2 cellular contexts compared by ENCODE assay signal in the genomic region with DNA sequence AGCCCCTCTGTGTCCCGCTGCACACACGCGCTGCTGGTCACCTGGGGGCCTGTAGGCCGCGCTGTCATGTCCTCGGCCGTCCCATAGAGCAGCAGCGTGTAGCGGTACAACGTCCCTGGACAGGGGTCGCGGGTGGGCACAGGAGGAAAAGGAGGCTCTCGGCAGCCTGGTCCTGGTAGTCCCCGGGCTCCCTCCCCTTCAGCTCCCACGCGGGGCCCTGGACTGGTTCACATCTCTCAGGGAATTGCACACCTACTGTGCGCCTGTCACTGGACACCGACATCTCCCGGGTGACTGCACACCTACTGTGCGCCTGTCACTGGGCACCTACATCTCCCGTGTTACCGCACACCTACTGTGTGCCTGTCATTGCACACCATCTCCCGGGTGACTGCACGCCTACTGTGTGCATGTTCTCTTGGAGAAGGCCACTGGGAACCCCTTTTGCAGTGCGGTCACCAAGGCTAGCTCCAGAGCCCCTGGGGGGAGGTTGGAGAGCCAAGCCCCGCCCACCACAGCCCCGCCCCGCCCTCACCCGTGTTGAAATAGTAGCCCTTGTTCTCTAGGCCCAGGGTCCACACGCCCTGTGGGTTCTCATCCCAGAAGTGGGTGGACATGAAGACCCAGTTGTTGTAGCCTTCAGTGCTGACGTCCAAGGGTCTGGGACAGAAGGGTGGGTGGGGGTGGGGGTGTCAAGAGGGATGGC.
A peak's percentile ranks its signal among the peaks of the same experiment; 100 is the strongest.
TF ChIP-seq lines count a peak whose summit lies in the region.

No MANE protein-coding gene starts in this region.

TF ChIP-seq in IMR-90, 13 proteins besides CTCF, POLR2A, EP300 and RAD21:
- TF ChIP-seq FOS (IDR thresholded peaks at IDR 0.05; ENCODE audit: low read depth, low read length): no peak
- no peak for TF ChIP-seq MAFK (IDR thresholded peaks at IDR 0.05; ENCODE audit: low read depth, low read length)
- TF ChIP-seq, protein P1, sequence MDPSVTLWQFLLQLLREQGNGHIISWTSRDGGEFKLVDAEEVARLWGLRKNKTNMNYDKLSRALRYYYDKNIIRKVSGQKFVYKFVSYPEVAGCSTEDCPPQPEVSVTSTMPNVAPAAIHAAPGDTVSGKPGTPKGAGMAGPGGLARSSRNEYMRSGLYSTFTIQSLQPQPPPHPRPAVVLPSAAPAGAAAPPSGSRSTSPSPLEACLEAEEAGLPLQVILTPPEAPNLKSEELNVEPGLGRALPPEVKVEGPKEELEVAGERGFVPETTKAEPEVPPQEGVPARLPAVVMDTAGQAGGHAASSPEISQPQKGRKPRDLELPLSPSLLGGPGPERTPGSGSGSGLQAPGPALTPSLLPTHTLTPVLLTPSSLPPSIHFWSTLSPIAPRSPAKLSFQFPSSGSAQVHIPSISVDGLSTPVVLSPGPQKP (IDR thresholded peaks at IDR 0.05; ENCODE audit: borderline replicate concordance, low read depth, low read length): no peak
- no peak for TF ChIP-seq CEBPB (IDR thresholded peaks at IDR 0.05; ENCODE audit: low read depth, low read length)
- TF ChIP-seq, protein P2, sequence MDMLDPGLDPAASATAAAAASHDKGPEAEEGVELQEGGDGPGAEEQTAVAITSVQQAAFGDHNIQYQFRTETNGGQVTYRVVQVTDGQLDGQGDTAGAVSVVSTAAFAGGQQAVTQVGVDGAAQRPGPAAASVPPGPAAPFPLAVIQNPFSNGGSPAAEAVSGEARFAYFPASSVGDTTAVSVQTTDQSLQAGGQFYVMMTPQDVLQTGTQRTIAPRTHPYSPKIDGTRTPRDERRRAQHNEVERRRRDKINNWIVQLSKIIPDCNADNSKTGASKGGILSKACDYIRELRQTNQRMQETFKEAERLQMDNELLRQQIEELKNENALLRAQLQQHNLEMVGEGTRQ (IDR thresholded peaks at IDR 0.05; ENCODE audit: low read depth, low read length): no peak
- TF ChIP-seq MXI1 (IDR thresholded peaks at IDR 0.05; ENCODE audit: borderline replicate concordance, low read depth, low read length): no peak
- TF ChIP-seq CHD1 (IDR thresholded peaks at IDR 0.05; ENCODE audit: low read depth, low read length): no peak
- TF ChIP-seq BHLHE40 (IDR thresholded peaks at IDR 0.05; ENCODE audit: low read depth, low read length): no peak
- TF ChIP-seq RFX5 (IDR thresholded peaks at IDR 0.05; ENCODE audit: low read depth, low read length): no peak
- no peak for TF ChIP-seq NFE2L2 (IDR thresholded peaks at IDR 0.05; ENCODE audit: low read depth, low read length)
- no peak for TF ChIP-seq MAZ (IDR thresholded peaks at IDR 0.05; ENCODE audit: borderline replicate concordance, low read depth, low read length)
- no peak for TF ChIP-seq SMC3 (IDR thresholded peaks at IDR 0.05; ENCODE audit: low read depth, low read length)
- no peak for TF ChIP-seq RCOR1 (IDR thresholded peaks at IDR 0.05; ENCODE audit: insufficient replicate concordance, low read length)
TF ChIP-seq in IMR-90: peak in this region for 0.

TF ChIP-seq in HepG2, 621 proteins besides CTCF, POLR2A, EP300 and RAD21 (continues in another document):
- peak; percentile 16 for TF ChIP-seq TEAD3 (CRISPR knock-in tag; optimal IDR thresholded peaks at IDR 0.05; ENCODE audit: borderline replicate concordance)
- TF ChIP-seq ATM (IDR thresholded peaks at IDR 0.05; ENCODE audit: borderline replicate concordance): no peak
- TF ChIP-seq ZBTB20 (CRISPR knock-in tag; IDR thresholded peaks at IDR 0.05; ENCODE audit: borderline replicate concordance, low read depth): no peak
- peak; percentile 49; the same call in 1 of the 2 replicates for TF ChIP-seq HNF4A (CRISPR knock-in tag; IDR thresholded peaks at IDR 0.05)
- no peak for TF ChIP-seq ZNF83 (CRISPR knock-in tag; IDR thresholded peaks at IDR 0.05; ENCODE audit: borderline replicate concordance)
- TF ChIP-seq, protein P3, sequence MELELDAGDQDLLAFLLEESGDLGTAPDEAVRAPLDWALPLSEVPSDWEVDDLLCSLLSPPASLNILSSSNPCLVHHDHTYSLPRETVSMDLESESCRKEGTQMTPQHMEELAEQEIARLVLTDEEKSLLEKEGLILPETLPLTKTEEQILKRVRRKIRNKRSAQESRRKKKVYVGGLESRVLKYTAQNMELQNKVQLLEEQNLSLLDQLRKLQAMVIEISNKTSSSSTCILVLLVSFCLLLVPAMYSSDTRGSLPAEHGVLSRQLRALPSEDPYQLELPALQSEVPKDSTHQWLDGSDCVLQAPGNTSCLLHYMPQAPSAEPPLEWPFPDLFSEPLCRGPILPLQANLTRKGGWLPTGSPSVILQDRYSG (CRISPR knock-in tag; IDR thresholded peaks at IDR 0.05): no peak
- TF ChIP-seq TMF1 (CRISPR knock-in tag; IDR thresholded peaks at IDR 0.05; ENCODE audit: low read depth): no peak
- no peak for TF ChIP-seq ZNF260 (CRISPR knock-in tag; IDR thresholded peaks at IDR 0.05; ENCODE audit: borderline replicate concordance, low read depth)
- TF ChIP-seq ARID2 (CRISPR knock-in tag; IDR thresholded peaks at IDR 0.05; ENCODE audit: borderline replicate concordance): no peak
- TF ChIP-seq ZNF510 (CRISPR knock-in tag; IDR thresholded peaks at IDR 0.05; ENCODE audit: low read depth): no peak
- no peak for TF ChIP-seq ETV5 (CRISPR knock-in tag; IDR thresholded peaks at IDR 0.05; ENCODE audit: borderline replicate concordance)
- TF ChIP-seq MED1 (CRISPR knock-in tag; IDR thresholded peaks at IDR 0.05): no peak
- TF ChIP-seq ZNF567 (CRISPR knock-in tag; IDR thresholded peaks at IDR 0.05; ENCODE audit: borderline replicate concordance): no peak
- no peak for TF ChIP-seq KLF9 (CRISPR knock-in tag; IDR thresholded peaks at IDR 0.05; ENCODE audit: low read depth)
- TF ChIP-seq MZF1 (CRISPR knock-in tag; IDR thresholded peaks at IDR 0.05; ENCODE audit: borderline replicate concordance): no peak
- no peak for TF ChIP-seq ZNF205 (CRISPR knock-in tag; IDR thresholded peaks at IDR 0.05)
- TF ChIP-seq, protein P4, sequence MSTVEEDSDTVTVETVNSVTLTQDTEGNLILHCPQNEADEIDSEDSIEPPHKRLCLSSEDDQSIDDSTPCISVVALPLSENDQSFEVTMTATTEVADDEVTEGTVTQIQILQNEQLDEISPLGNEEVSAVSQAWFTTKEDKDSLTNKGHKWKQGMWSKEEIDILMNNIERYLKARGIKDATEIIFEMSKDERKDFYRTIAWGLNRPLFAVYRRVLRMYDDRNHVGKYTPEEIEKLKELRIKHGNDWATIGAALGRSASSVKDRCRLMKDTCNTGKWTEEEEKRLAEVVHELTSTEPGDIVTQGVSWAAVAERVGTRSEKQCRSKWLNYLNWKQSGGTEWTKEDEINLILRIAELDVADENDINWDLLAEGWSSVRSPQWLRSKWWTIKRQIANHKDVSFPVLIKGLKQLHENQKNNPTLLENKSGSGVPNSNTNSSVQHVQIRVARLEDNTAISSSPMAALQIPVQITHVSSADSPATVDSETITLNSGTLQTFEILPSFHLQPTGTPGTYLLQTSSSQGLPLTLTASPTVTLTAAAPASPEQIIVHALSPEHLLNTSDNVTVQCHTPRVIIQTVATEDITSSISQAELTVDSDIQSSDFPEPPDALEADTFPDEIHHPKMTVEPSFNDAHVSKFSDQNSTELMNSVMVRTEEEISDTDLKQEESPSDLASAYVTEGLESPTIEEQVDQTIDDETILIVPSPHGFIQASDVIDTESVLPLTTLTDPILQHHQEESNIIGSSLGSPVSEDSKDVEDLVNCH (CRISPR knock-in tag; IDR thresholded peaks at IDR 0.05): no peak
- no peak for TF ChIP-seq ZFY (CRISPR knock-in tag; IDR thresholded peaks at IDR 0.05)
- no peak for TF ChIP-seq ZNF354B (CRISPR knock-in tag; IDR thresholded peaks at IDR 0.05)
- TF ChIP-seq HNF4G (IDR thresholded peaks at IDR 0.05; ENCODE audit: borderline replicate concordance, low read depth, low read length): peak; percentile 45; the same call in 1 of the 2 replicates
- no peak for TF ChIP-seq HNF4G (CRISPR knock-in tag; IDR thresholded peaks at IDR 0.05; ENCODE audit: borderline replicate concordance, low read depth)
- TF ChIP-seq TCF7 (IDR thresholded peaks at IDR 0.05; ENCODE audit: low read depth): no peak
- no peak for TF ChIP-seq SP140L (CRISPR knock-in tag; IDR thresholded peaks at IDR 0.05; ENCODE audit: borderline replicate concordance)
- TF ChIP-seq SYNCRIP (IDR thresholded peaks at IDR 0.05; ENCODE audit: insufficient read depth, low read depth, low read length): no peak
- TF ChIP-seq, protein P5, sequence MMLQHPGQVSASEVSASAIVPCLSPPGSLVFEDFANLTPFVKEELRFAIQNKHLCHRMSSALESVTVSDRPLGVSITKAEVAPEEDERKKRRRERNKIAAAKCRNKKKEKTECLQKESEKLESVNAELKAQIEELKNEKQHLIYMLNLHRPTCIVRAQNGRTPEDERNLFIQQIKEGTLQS (CRISPR knock-in tag; IDR thresholded peaks at IDR 0.05): 0 out of 2 replicates have a peak, but pooled peaks have one; percentile 8
- no peak for TF ChIP-seq CENPT (CRISPR knock-in tag; IDR thresholded peaks at IDR 0.05; ENCODE audit: low read depth)
- TF ChIP-seq, protein P6, sequence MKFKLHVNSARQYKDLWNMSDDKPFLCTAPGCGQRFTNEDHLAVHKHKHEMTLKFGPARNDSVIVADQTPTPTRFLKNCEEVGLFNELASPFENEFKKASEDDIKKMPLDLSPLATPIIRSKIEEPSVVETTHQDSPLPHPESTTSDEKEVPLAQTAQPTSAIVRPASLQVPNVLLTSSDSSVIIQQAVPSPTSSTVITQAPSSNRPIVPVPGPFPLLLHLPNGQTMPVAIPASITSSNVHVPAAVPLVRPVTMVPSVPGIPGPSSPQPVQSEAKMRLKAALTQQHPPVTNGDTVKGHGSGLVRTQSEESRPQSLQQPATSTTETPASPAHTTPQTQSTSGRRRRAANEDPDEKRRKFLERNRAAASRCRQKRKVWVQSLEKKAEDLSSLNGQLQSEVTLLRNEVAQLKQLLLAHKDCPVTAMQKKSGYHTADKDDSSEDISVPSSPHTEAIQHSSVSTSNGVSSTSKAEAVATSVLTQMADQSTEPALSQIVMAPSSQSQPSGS (CRISPR knock-in tag; IDR thresholded peaks at IDR 0.05): no peak
- TF ChIP-seq, protein P7, sequence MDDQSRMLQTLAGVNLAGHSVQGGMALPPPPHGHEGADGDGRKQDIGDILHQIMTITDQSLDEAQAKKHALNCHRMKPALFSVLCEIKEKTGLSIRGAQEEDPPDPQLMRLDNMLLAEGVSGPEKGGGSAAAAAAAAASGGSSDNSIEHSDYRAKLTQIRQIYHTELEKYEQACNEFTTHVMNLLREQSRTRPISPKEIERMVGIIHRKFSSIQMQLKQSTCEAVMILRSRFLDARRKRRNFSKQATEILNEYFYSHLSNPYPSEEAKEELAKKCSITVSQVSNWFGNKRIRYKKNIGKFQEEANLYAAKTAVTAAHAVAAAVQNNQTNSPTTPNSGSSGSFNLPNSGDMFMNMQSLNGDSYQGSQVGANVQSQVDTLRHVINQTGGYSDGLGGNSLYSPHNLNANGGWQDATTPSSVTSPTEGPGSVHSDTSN (CRISPR knock-in tag; IDR thresholded peaks at IDR 0.05; ENCODE audit: borderline replicate concordance): no peak
- no peak for TF ChIP-seq ZNF101 (CRISPR knock-in tag; IDR thresholded peaks at IDR 0.05; ENCODE audit: borderline replicate concordance, low read depth)
- no peak for TF ChIP-seq ZZZ3 (CRISPR knock-in tag; IDR thresholded peaks at IDR 0.05; ENCODE audit: borderline replicate concordance)
- no peak for TF ChIP-seq IRF2 (CRISPR knock-in tag; IDR thresholded peaks at IDR 0.05)
- TF ChIP-seq, protein P8, sequence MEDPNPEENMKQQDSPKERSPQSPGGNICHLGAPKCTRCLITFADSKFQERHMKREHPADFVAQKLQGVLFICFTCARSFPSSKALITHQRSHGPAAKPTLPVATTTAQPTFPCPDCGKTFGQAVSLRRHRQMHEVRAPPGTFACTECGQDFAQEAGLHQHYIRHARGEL (CRISPR knock-in tag; IDR thresholded peaks at IDR 0.05): no peak
- no peak for TF ChIP-seq ZNF124 (CRISPR knock-in tag; IDR thresholded peaks at IDR 0.05)
- TF ChIP-seq SRSF9 (IDR thresholded peaks at IDR 0.05; ENCODE audit: borderline replicate concordance, insufficient read depth, low read depth, low read length, poor library complexity, severe bottlenecking): no peak
- TF ChIP-seq ZSCAN21 (CRISPR knock-in tag; IDR thresholded peaks at IDR 0.05; ENCODE audit: borderline replicate concordance): no peak
- TF ChIP-seq, protein P9, sequence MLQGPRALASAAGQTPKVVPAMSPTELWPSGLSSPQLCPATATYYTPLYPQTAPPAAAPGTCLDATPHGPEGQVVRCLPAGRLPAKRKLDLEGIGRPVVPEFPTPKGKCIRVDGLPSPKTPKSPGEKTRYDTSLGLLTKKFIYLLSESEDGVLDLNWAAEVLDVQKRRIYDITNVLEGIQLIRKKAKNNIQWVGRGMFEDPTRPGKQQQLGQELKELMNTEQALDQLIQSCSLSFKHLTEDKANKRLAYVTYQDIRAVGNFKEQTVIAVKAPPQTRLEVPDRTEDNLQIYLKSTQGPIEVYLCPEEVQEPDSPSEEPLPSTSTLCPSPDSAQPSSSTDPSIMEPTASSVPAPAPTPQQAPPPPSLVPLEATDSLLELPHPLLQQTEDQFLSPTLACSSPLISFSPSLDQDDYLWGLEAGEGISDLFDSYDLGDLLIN (CRISPR knock-in tag; IDR thresholded peaks at IDR 0.05; ENCODE audit: borderline replicate concordance): no peak
- no peak for TF ChIP-seq TAF1 (CRISPR knock-in tag; IDR thresholded peaks at IDR 0.05)
- no peak; the same call in 1 of the 2 replicates for TF ChIP-seq HDAC2 (CRISPR knock-in tag; IDR thresholded peaks at IDR 0.05)
- no peak for TF ChIP-seq ZNF607 (CRISPR knock-in tag; IDR thresholded peaks at IDR 0.05; ENCODE audit: borderline replicate concordance)
- no peak for TF ChIP-seq ZNF563 (CRISPR knock-in tag; IDR thresholded peaks at IDR 0.05)
- TF ChIP-seq NFE2L2 (IDR thresholded peaks at IDR 0.05; ENCODE audit: low read length): no peak
- TF ChIP-seq CHD4 (IDR thresholded peaks at IDR 0.05; ENCODE audit: borderline replicate concordance, low read length): peak; percentile 88
- TF ChIP-seq NR1H2 (CRISPR knock-in tag; IDR thresholded peaks at IDR 0.05; ENCODE audit: borderline replicate concordance, low read depth): no peak
- no peak for TF ChIP-seq ISX (CRISPR knock-in tag; conservative IDR thresholded peaks at IDR 0.05)
- no peak for TF ChIP-seq ZFP1 (CRISPR knock-in tag; IDR thresholded peaks at IDR 0.05)
- no peak for TF ChIP-seq DR1 (CRISPR knock-in tag; IDR thresholded peaks at IDR 0.05)
- TF ChIP-seq ZIK1 (CRISPR knock-in tag; IDR thresholded peaks at IDR 0.05; ENCODE audit: borderline replicate concordance, low read depth): no peak
- TF ChIP-seq ZFP90 (CRISPR knock-in tag; IDR thresholded peaks at IDR 0.05; ENCODE audit: borderline replicate concordance): no peak
- TF ChIP-seq ZNF460 (CRISPR knock-in tag; IDR thresholded peaks at IDR 0.05; ENCODE audit: borderline replicate concordance): no peak
- no peak for TF ChIP-seq HHEX (CRISPR knock-in tag; IDR thresholded peaks at IDR 0.05)
- TF ChIP-seq ZNF768 (CRISPR knock-in tag; IDR thresholded peaks at IDR 0.05): no peak
- no peak for TF ChIP-seq ZNF598 (CRISPR knock-in tag; IDR thresholded peaks at IDR 0.05; ENCODE audit: borderline replicate concordance)
- TF ChIP-seq ZNF782 (CRISPR knock-in tag; IDR thresholded peaks at IDR 0.05; ENCODE audit: borderline replicate concordance): no peak
- TF ChIP-seq SNAPC2 (CRISPR knock-in tag; IDR thresholded peaks at IDR 0.05): no peak
- TF ChIP-seq ATAD3A (CRISPR knock-in tag; IDR thresholded peaks at IDR 0.05): no peak
- TF ChIP-seq AGO1 (IDR thresholded peaks at IDR 0.05; ENCODE audit: low read depth, low read length, poor library complexity, severe bottlenecking): no peak
